14 cellular contexts compared by ENCODE assay signal in the genomic region with DNA sequence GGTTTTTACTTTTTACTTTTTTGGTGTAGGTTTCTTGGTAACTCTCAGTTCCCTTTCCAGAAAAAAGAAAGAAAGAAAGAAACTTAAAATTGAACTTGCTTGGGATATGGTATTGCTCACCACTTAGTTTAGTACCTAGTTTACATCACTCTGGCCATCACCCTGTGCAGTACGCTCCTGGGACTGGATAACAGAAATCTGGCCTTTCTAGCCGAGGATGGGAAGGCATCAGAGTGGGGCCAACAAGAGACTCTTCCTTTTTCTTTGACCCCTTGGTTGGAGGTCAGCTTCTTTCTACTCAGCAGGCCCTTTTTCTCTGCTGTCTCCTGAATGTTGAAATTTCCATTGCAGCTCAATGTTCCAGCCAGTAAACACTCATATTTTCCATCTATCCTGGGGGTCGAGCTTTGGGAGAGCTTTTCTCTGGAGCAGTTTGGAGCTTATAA.
A peak's percentile ranks its signal among the peaks of the same experiment; 100 is the strongest.
DNase-seq lines count a peak whose midpoint lies in the region; ATAC-seq, FAIRE-seq and TF ChIP-seq lines count a peak whose summit lies in the region.
"Had no signal": no experiment of that assay in that cellular context is flagged by ENCODE, and none has a peak within 500 bp of the region (broad histone marks: within the 10 kb centered on the region; RNA-seq: fewer than 3 reads in every experiment).

No MANE protein-coding gene starts in this region.

- H3K36me3 ChIP-seq in body of pancreas (replicated peaks in 1 of 2; ENCODE audit: insufficient read depth in 1 of 2, low read depth in 2 of 2) = no peaks in the 10 kb centered on the region

- TF ChIP-seq POLR2A in body of pancreas (IDR thresholded peaks at IDR 0.05) = no peak

- peaks cover 33% of the 10 kb centered on the region for H3K4me1 ChIP-seq in body of pancreas

- H3K4me3 ChIP-seq in body of pancreas = no peak overlapping the region
- H3K4me3 ChIP-seq in skin epidermis = no peak overlapping the region

- H3K9me3 ChIP-seq in body of pancreas = no peaks in the 10 kb centered on the region

- no peaks in the 10 kb centered on the region for H3K27me3 ChIP-seq in body of pancreas

- peak; percentile 52 for ATAC-seq in body of pancreas
- ATAC-seq in left lobe of liver = peak; percentile 44
- no peak for ATAC-seq in HG02759 (IDR thresholded peaks at IDR 0.05; ENCODE audit: unreplicated experiment)
- ATAC-seq: T-helper 17 cell had no signal

- 58% methylated on average over 3 of the region's 3 CpGs for WGBS in body of pancreas, 2 donors

- DNase-seq in GM18507 (ENCODE audit: extremely low spot score, insufficient read length, low read depth) (no peak), body of pancreas (peak in 1 of 4 donors; percentile 22), left lobe of liver (ENCODE audit: low spot score) (no peak), A172 (ENCODE audit: low spot score) (no peak), foreskin melanocyte (no peak), NCI-H2029 (lab: John Stamatoyannopoulos, UW) (no peak)
- DNase-seq: activated gamma-delta T cell; H9; Kasumi-1; stimulated activated CD4-positive, alpha-beta T cell treated with anti-CD3 and anti-CD28 coated beads, Interleukin-4, amount 100 ng/mL, for 1 hour; T-helper 17 cell had no signal

- H3K27ac ChIP-seq in body of pancreas = peak overlapping the region in 3 of 4 donors; percentile 77 to 79 (median 77)
- peak overlapping the region in 13 of 21 experiments; percentile 2 to 90 (median 54) for H3K27ac ChIP-seq in skin epidermis

- FAIRE-seq in GM18507 (lab: Jason Lieb, UNC) = peak; percentile 52
- FAIRE-seq: G401.6 had no signal

- intact Hi-C loops in body of pancreas (cut with DNase I) = no loop called here

- TF ChIP-seq CTCF in body of pancreas (IDR thresholded peaks at IDR 0.05) = no peak
